Comparison of ENCODE assay signal across 11 cellular contexts in genomic region chr3:190229632-190230424, GRCh38.
A peak's percentile ranks its signal among the peaks of the same experiment; 100 is the strongest.
DNase-seq lines count a peak whose midpoint lies in the region; ATAC-seq, FAIRE-seq and TF ChIP-seq lines count a peak whose summit lies in the region.
"Had no signal": no experiment of that assay in that cellular context is flagged by ENCODE, and none has a peak within 500 bp of the region (broad histone marks: within the 10 kb centered on the region; RNA-seq: fewer than 3 reads in every experiment).

No MANE protein-coding gene starts in this region.

- H3K36me3 ChIP-seq in mammary epithelial cell (ENCODE audit: insufficient read depth, low read length) (no peaks in the 10 kb centered on the region), pancreas (no peaks in the 10 kb centered on the region)

- dilution Hi-C loops in mammary epithelial cell (cut with HindIII; ENCODE audit: low sequenced_read_pairs): no loop called here

- no peaks in the 10 kb centered on the region for H3K27me3 ChIP-seq in mammary epithelial cell (ENCODE audit: insufficient read depth, low read length)
- no peaks in the 10 kb centered on the region for H3K27me3 ChIP-seq in pancreas

- intact Hi-C loops in mammary epithelial cell (cut with micrococcal nuclease) (loop anchor here (5.0 kb wide), 2 partner anchors 107 to 212 kb away; no protein-coding TSS in a partner anchor), pancreas (cut with DNase I) (loop anchor here in 2 of 3 donors (10.0 kb wide), 2 partner anchors 105 to 155 kb away; partner anchors contain the start of gene CLDN16 (in 1 of the 2))

- H2AFZ ChIP-seq in mammary epithelial cell (ENCODE audit: low read depth, low read length): peak overlapping the region; percentile 76

- H3K9me3 ChIP-seq in mammary epithelial cell (replicated peaks; ENCODE audit: insufficient read depth, low read length): no peaks in the 10 kb centered on the region
- no peaks in the 10 kb centered on the region for H3K9me3 ChIP-seq in pancreas

- H4K20me1 ChIP-seq in mammary epithelial cell (ENCODE audit: insufficient read depth, low read length): no peaks in the 10 kb centered on the region

- DNase-seq in HPDE6-E6E7 (ENCODE audit: extremely low spot score): peak; percentile 19
- DNase-seq in mammary epithelial cell: peak; percentile 95
- DNase-seq in pancreas: no peak
- DNase-seq in SKM-1 treated with dmso at 0.1 percent for 144 hours (lab: John Stamatoyannopoulos, UW; ENCODE audit: unreplicated experiment): no peak
- DNase-seq in activated effector memory CD4-positive, alpha-beta T cell treated with Interleukin-2 at 50 U/mL for 16 hours: no peak
- DNase-seq: NK-92 treated with Interleukin-12 subunit alpha and Interleukin-12 subunit beta, amount 100 ng/mL, for 24 hours; stimulated activated CD4-positive, alpha-beta T cell treated with anti-CD3 and anti-CD28 coated beads, Interleukin-15, amount 100 ng/mL, for 24 hours had no signal

- ATAC-seq in GM19455 (IDR thresholded peaks at IDR 0.05; ENCODE audit: unreplicated experiment) (peak; percentile 60), pancreas (peak in 3 of 4 donors; percentile 41 to 61 (median 52)), GM18517 (IDR thresholded peaks at IDR 0.05; ENCODE audit: unreplicated experiment) (no peak), GM19328 (IDR thresholded peaks at IDR 0.05; ENCODE audit: unreplicated experiment) (no peak)

- peak overlapping the region; percentile 94 for H3K27ac ChIP-seq in mammary epithelial cell (ENCODE audit: insufficient read depth, low read depth, low read length)
- peak overlapping the region in 2 of 4 donors; percentile 45 to 63 for H3K27ac ChIP-seq in pancreas

- in situ Hi-C loops in mammary epithelial cell (cut with MboI; ENCODE audit: low sequenced_read_pairs in 2 of 2): loop anchor here (5.0 to 10.0 kb wide), 3 partner anchors 92 to 155 kb away; partner anchors contain the start of genes CLDN1 (in 1 of the 2) and CLDN16 (in 1 of the 2)

- CTCF ChIA-PET in mammary epithelial cell (lab: Charles Lee; ENCODE audit: low non-redundant PET): interaction anchor here (1.1 kb wide), 1 partner anchor 93 kb away, joined by 3 read pairs; the partner anchor contains the start of gene CLDN1

- peak overlapping the region; percentile 70 for H3K4me2 ChIP-seq in mammary epithelial cell (ENCODE audit: insufficient read depth, low read depth, low read length)

- H3K4me1 ChIP-seq in mammary epithelial cell (ENCODE audit: insufficient read depth, low read length) (peaks cover 31% of the 10 kb centered on the region), pancreas (no peaks in the 10 kb centered on the region)

- TF ChIP-seq CTCF in mammary epithelial cell (conservative IDR thresholded peaks at IDR 0.05 in 1 of 2, IDR thresholded peaks at IDR 0.05 in 1 of 2; ENCODE audit: extremely low read depth in 1 of 2, insufficient read depth in 1 of 2, low read depth in 1 of 2, low read length in 2 of 2) (no peak), pancreas (IDR thresholded peaks at IDR 0.05) (no peak)

- FAIRE-seq in pancreas (lab: Jason Lieb, UNC): no peak
- FAIRE-seq: frontal cortex had no signal

- peak overlapping the region; percentile 58 for H3K9ac ChIP-seq in mammary epithelial cell (ENCODE audit: insufficient read depth, low read length)

- no peaks in the 10 kb centered on the region for H3K79me2 ChIP-seq in mammary epithelial cell (ENCODE audit: insufficient read depth, low read length)

- 39% methylated on average over 4 of the region's 4 CpGs for WGBS in mammary epithelial cell (ENCODE audit: low coverage, missing lambda C conversion rate)
- WGBS in pancreas, 2 donors: 66 to 75% methylated on average over 4 of the region's 4 CpGs

- peak overlapping the region in 2 of 3 experiments; percentile 22 to 33 for H3K4me3 ChIP-seq in mammary epithelial cell (replicated peaks in 1 of 3; ENCODE audit: insufficient read depth in 1 of 3, low read depth in 2 of 3, low read length in 3 of 3)
- H3K4me3 ChIP-seq in pancreas: no peak overlapping the region

- TSS peak; percentile 72 for BruUV-seq in mammary epithelial cell (replicated peaks; lab: Mats Ljungman, UMichigan)

Comparison
In these comparisons a context has a peak if more than half of its experiments do, and no peak if none do; other contexts are left out.
1. ATAC-seq: peak in GM19455 (single experiment) and pancreas (3 of 4); none in GM18517 (single experiment) and GM19328 (single experiment).
2. DNase-seq: peak in HPDE6-E6E7 (single experiment) and mammary epithelial cell (single experiment); none in pancreas (0 of 6), SKM-1 treated with dmso at 0.1 percent for 144 hours (single experiment) and activated effector memory CD4-positive, alpha-beta T cell treated with Interleukin-2 at 50 U/mL for 16 hours (single experiment).
3. H3K4me3 ChIP-seq: peak in mammary epithelial cell (2 of 3); none in pancreas (0 of 4).